ENCODE assay signal across 1 cellular context in genomic region chr19:661427-662196, GRCh38.
TF ChIP-seq lines count a peak whose summit lies in the region.

No MANE protein-coding gene starts in this region.

TF ChIP-seq in H1, 55 proteins besides CTCF, POLR2A, EP300 and RAD21:
- no peak for TF ChIP-seq ATF2 (IDR thresholded peaks at IDR 0.05; ENCODE audit: low read length)
- TF ChIP-seq ASH2L (IDR thresholded peaks at IDR 0.05; ENCODE audit: low read length), result no peak
- no peak for TF ChIP-seq YY1 (IDR thresholded peaks at IDR 0.05; ENCODE audit: low read depth, low read length)
- TF ChIP-seq ATF3 (IDR thresholded peaks at IDR 0.05; ENCODE audit: insufficient read depth, low read depth, low read length), result no peak
- no peak for TF ChIP-seq ZNF274 (IDR thresholded peaks at IDR 0.05; ENCODE audit: borderline replicate concordance, extremely low read depth, low read length)
- no peak for TF ChIP-seq TBP (IDR thresholded peaks at IDR 0.05; ENCODE audit: low read depth, low read length)
- no peak for TF ChIP-seq NRF1 (IDR thresholded peaks at IDR 0.05; ENCODE audit: low read depth, low read length)
- TF ChIP-seq POLR2AphosphoS5 (IDR thresholded peaks at IDR 0.05; ENCODE audit: low read depth, low read length), result no peak
- TF ChIP-seq CREB1 (IDR thresholded peaks at IDR 0.05), result no peak
- no peak for TF ChIP-seq SP4 (IDR thresholded peaks at IDR 0.05; ENCODE audit: low read length)
- no peak for TF ChIP-seq E2F6 (IDR thresholded peaks at IDR 0.05)
- no peak for TF ChIP-seq POU5F1 (IDR thresholded peaks at IDR 0.05; ENCODE audit: low read depth, low read length)
- no peak for TF ChIP-seq CTBP2 (IDR thresholded peaks at IDR 0.05; ENCODE audit: borderline replicate concordance, insufficient read depth, insufficient read length, low read length)
- TF ChIP-seq HDAC2 (IDR thresholded peaks at IDR 0.05; ENCODE audit: borderline replicate concordance in 1 of 2, low read depth in 2 of 2, low read length in 2 of 2), result no peak
- no peak for TF ChIP-seq KDM4A (IDR thresholded peaks at IDR 0.05; ENCODE audit: low read depth, low read length, severe bottlenecking)
- no peak for TF ChIP-seq MAFK (IDR thresholded peaks at IDR 0.05; ENCODE audit: low read depth, low read length)
- TF ChIP-seq CHD7 (IDR thresholded peaks at IDR 0.05; ENCODE audit: insufficient replicate concordance, low read length), result no peak
- no peak for TF ChIP-seq BRCA1 (IDR thresholded peaks at IDR 0.05; ENCODE audit: low read depth, low read length)
